In genomic region chr16:50603206-50604064, GRCh38 we compare ENCODE assay signal across 10 cellular contexts. TPM values are rescaled to one million over a fixed set of nuclear protein-coding genes. Genes with fewer than 3 reads are reported as not detected.
DNase-seq lines count a peak whose midpoint lies in the region; ATAC-seq, FAIRE-seq and TF ChIP-seq lines count a peak whose summit lies in the region.
"Had no signal": no experiment of that assay in that cellular context is flagged by ENCODE, and none has a peak within 500 bp of the region (broad histone marks: within the 10 kb centered on the region; RNA-seq: fewer than 3 reads in every experiment).

No MANE protein-coding gene starts in this region.

- H3K4me2 ChIP-seq in HepG2 (ENCODE audit: low read depth, low read length), result no peak overlapping the region

- TF ChIP-seq POLR2A in HepG2 (IDR thresholded peaks at IDR 0.05; ENCODE audit: insufficient read depth in 1 of 2, low read depth in 2 of 2, low read length in 2 of 2) (no peak; a peak in 1 of 4 replicates), testis (IDR thresholded peaks at IDR 0.05) (no peak)

- H3K27ac Mint-ChIP-seq in central memory CD8-positive, alpha-beta T cell (ENCODE audit: low read depth), result peak overlapping the region; percentile 58

- peaks cover 3% of the 10 kb centered on the region for H3K36me3 Mint-ChIP-seq in central memory CD8-positive, alpha-beta T cell (ENCODE audit: insufficient read depth)
- H3K36me3 Mint-ChIP-seq: activated naive CD8-positive, alpha-beta T cell had no signal

- BruUV-seq in HepG2 (replicated peaks; lab: Mats Ljungman, UMichigan), result no TSS peak

- H3K9ac ChIP-seq in HepG2 (ENCODE audit: insufficient read depth, low read depth, low read length), result no peak overlapping the region

- no peak for ATAC-seq in central memory CD8-positive, alpha-beta T cell (replicated peaks; ENCODE audit: extremely low read depth, poor library complexity, severe bottlenecking)
- ATAC-seq in HepG2, result peak; percentile 11

- no peaks in the 10 kb centered on the region for H3K27me3 Mint-ChIP-seq in central memory CD8-positive, alpha-beta T cell
- H3K27me3 Mint-ChIP-seq: activated naive CD8-positive, alpha-beta T cell had no signal

- H3K27ac ChIP-seq in HepG2 (ENCODE audit: extremely low read length, insufficient read depth, low read length) (peak overlapping the region; percentile 1), testis (peak overlapping the region; percentile 69 to 76)

- H4K20me1 ChIP-seq in HepG2 (ENCODE audit: insufficient read depth, low read length), result peaks cover 98% of the 10 kb centered on the region

- POLR2A ChIA-PET in HepG2 (lab: Yijun Ruan, JAX), result interaction anchor here (1.2 kb wide), 1 partner anchor 12 kb away, joined by 3 read pairs; no protein-coding TSS in a partner anchor

- no peaks in the 10 kb centered on the region for H3K9me3 ChIP-seq in HepG2 (ENCODE audit: low read length)
- H3K9me3 ChIP-seq in testis, result no peaks in the 10 kb centered on the region

- H3K36me3 ChIP-seq in HepG2 (replicated peaks in 1 of 2; ENCODE audit: control insufficient read depth in 1 of 2, insufficient read depth in 2 of 2, low read length in 2 of 2) (peaks cover 68 to 97% of the 10 kb centered on the region in 2 experiments), testis (ENCODE audit: low read depth, missing control alignments) (no peaks in the 10 kb centered on the region)

- peak; percentile 15 for DNase-seq in HCEC 1CT
- DNase-seq in central memory CD8-positive, alpha-beta T cell (ENCODE audit: low spot score in 2 of 2), result no peak
- DNase-seq in HepG2 (ENCODE audit: low spot score), result no peak
- peak; percentile 43 for DNase-seq in testis
- no peak for DNase-seq in posterior vena cava (ENCODE audit: low spot score)
- no peak for DNase-seq in SIG-M5 (lab: John Stamatoyannopoulos, UW)
- no peak for DNase-seq in NCI-H2171 treated with DMSO at 0.1 percent for 48 hours (lab: John Stamatoyannopoulos, UW)
- DNase-seq in NOMO-1 treated with DMSO at 0.1 percent for 48 hours (lab: John Stamatoyannopoulos, UW; ENCODE audit: unreplicated experiment), result no peak
- DNase-seq: NCI-H524 had no signal

- CTCF ChIA-PET in HepG2 (lab: Yijun Ruan, JAX; ENCODE audit: low intra/inter-chr PET ratio, low total read pairs), result no interaction called here

- H3K27me3 ChIP-seq in HepG2 (ENCODE audit: control insufficient read depth in 1 of 2, insufficient read depth in 2 of 2, low read length in 2 of 2) (no peaks in the 10 kb centered on the region), testis (no peaks in the 10 kb centered on the region)

- peaks cover 10% of the 10 kb centered on the region for H3K4me1 Mint-ChIP-seq in central memory CD8-positive, alpha-beta T cell

- in situ Hi-C loops in HepG2 (cut with HindIII; ENCODE audit: extremely low pct_ligation_motif_present, low pct_unique_long_range_greater_than_20kb), result no loop called here

- FAIRE-seq in HepG2 (lab: Jason Lieb, UNC), result no peak

- 94% methylated on average over 18 of the region's 18 CpGs for WGBS in HepG2 (ENCODE audit: low lambda C conversion rate)
- WGBS in testis, 2 donors, result 41 to 43% methylated on average over 18 of the region's 18 CpGs

- TF ChIP-seq RAD21 in HepG2 (CRISPR knock-in tag; IDR thresholded peaks at IDR 0.05), result no peak

- H3K4me1 ChIP-seq in HepG2 (ENCODE audit: insufficient read depth, low read length) (peaks cover 71% of the 10 kb centered on the region), testis (peaks cover 39% of the 10 kb centered on the region)

- TF ChIP-seq EP300 in HepG2 (IDR thresholded peaks at IDR 0.05; ENCODE audit: low read depth in 2 of 2, low read length in 2 of 2), result no peak
- no peak for TF ChIP-seq EP300 in HepG2 (CRISPR knock-in tag; IDR thresholded peaks at IDR 0.05; ENCODE audit: borderline replicate concordance)

- no peak overlapping the region for H3K4me3 Mint-ChIP-seq in central memory CD8-positive, alpha-beta T cell

- no peak overlapping the region for H3K4me3 ChIP-seq in HepG2 (replicated peaks in 1 of 3; ENCODE audit: insufficient read depth in 1 of 3, low read depth in 2 of 3, low read length in 3 of 3)
- no peak overlapping the region for H3K4me3 ChIP-seq in testis

- H3K9me3 Mint-ChIP-seq in central memory CD8-positive, alpha-beta T cell, result no peaks in the 10 kb centered on the region

- TF ChIP-seq CTCF in HepG2 (CRISPR knock-in tag; IDR thresholded peaks at IDR 0.05) (no peak), testis (IDR thresholded peaks at IDR 0.05) (no peak)

- H2AFZ ChIP-seq in HepG2 (ENCODE audit: low read length), result no peak overlapping the region

- intact Hi-C loops in HepG2 (cut with micrococcal nuclease; ENCODE audit: unreplicated experiment), result no loop called here
- intact Hi-C loops in testis (cut with DNase I; ENCODE audit: low total_unique reads), result no loop called here
- intact Hi-C loops in posterior vena cava (cut with DNase I), result no loop called here

- peaks cover 83% of the 10 kb centered on the region for H3K79me2 ChIP-seq in HepG2 (ENCODE audit: insufficient read depth, low read length)

TF ChIP-seq in HepG2, 621 proteins besides CTCF, POLR2A, EP300 and RAD21 (continues in another document):
- TF ChIP-seq RBFOX2 (IDR thresholded peaks at IDR 0.05; ENCODE audit: low read depth, low read length) (0 out of 2 replicates have a peak, but pooled peaks have one; percentile 21), PRPF4 (IDR thresholded peaks at IDR 0.05; ENCODE audit: low read depth, low read length, poor library complexity, severe bottlenecking) (peak; percentile 16), ZFP91 (CRISPR knock-in tag; IDR thresholded peaks at IDR 0.05; ENCODE audit: borderline replicate concordance) (no peak), ZNF572 (CRISPR knock-in tag; IDR thresholded peaks at IDR 0.05) (peak; percentile 65; the same call in 1 of the 2 replicates), POLR2G (IDR thresholded peaks at IDR 0.05; ENCODE audit: low read depth, low read length) (peak; percentile 20; the same call in 1 of the 2 replicates), SYNCRIP (IDR thresholded peaks at IDR 0.05; ENCODE audit: insufficient read depth, low read depth, low read length) (no peak), ZBTB34 (CRISPR knock-in tag; IDR thresholded peaks at IDR 0.05) (no peak), ZNF124 (CRISPR knock-in tag; IDR thresholded peaks at IDR 0.05) (no peak), AGO2 (optimal IDR thresholded peaks at IDR 0.05; ENCODE audit: low read depth, low read length) (peak; percentile 94), MXD1 (CRISPR knock-in tag; IDR thresholded peaks at IDR 0.05) (peak; percentile 14; the same call in 1 of the 2 replicates), KLF16 (CRISPR knock-in tag; IDR thresholded peaks at IDR 0.05) (no peak)

RNA-seq across cellular contexts. Expression of gene NKD1, which starts 55.2 kb away (rescaled TPM):
- total RNA-seq in HepG2 (2016; rRNA removed; fragmentation: Illumina TruSeq; extraction: Trizol), result 59.0 and 70.4 TPM in 2 replicates
- total RNA-seq in HepG2 (2016; cell fraction: cytosol; rRNA removed; fragmentation: Illumina TruSeq; extraction: Trizol; ENCODE audit: low read depth), result 19.9 and 25.5 TPM in 2 replicates
- total RNA-seq in HepG2 (2016; cell fraction: insoluble cytoplasmic fraction; rRNA removed; fragmentation: Illumina TruSeq; extraction: Trizol), result 50.0 and 70.7 TPM in 2 replicates
- 136 and 148 TPM in 2 replicates for total RNA-seq in HepG2 (2016; cell fraction: membrane; rRNA removed; fragmentation: Illumina TruSeq; extraction: Trizol)
- total RNA-seq in HepG2 (2016; cell fraction: nucleus; rRNA removed; fragmentation: Illumina TruSeq; extraction: Trizol), result 61.9 and 70.6 TPM in 2 replicates
- 86.1 and 121 TPM in 2 replicates for polyA plus RNA-seq in HepG2 (2011; rRNA removed)
- polyA plus RNA-seq in HepG2 (2011; cell fraction: cytosol; rRNA removed), result 22.3 and 49.7 TPM in 2 replicates
- polyA plus RNA-seq in HepG2 (2011; cell fraction: nucleus; rRNA removed), result 150 and 275 TPM in 2 replicates
- 58.7 and 76.3 TPM in 2 replicates for polyA plus RNA-seq in HepG2 (2012)
- polyA plus RNA-seq in HepG2 (2016; cell fraction: cytosol; fragmentation: Illumina TruSeq; extraction: Trizol; ENCODE audit: low read depth), result 106 and 127 TPM in 2 replicates
- polyA plus RNA-seq in HepG2 (2016; cell fraction: insoluble cytoplasmic fraction; fragmentation: Illumina TruSeq; extraction: Trizol; ENCODE audit: low read depth), result 95.8 and 124 TPM in 2 replicates
- 156 and 170 TPM in 2 replicates for polyA plus RNA-seq in HepG2 (2016; cell fraction: membrane; fragmentation: Illumina TruSeq; extraction: Trizol; ENCODE audit: low read depth)
- polyA plus RNA-seq in HepG2 (2016; cell fraction: nucleus; fragmentation: Illumina TruSeq; extraction: Trizol; ENCODE audit: insufficient read depth, low read depth), result 155 and 169 TPM in 2 replicates
- 0.02 and 110 TPM in 2 replicates for polyA minus RNA-seq in HepG2 (2011; rRNA and poly(A)+ RNA removed; ENCODE audit: low replicate concordance)
- polyA minus RNA-seq in HepG2 (2011; cell fraction: cytosol; rRNA and poly(A)+ RNA removed), result 14.3 and 28.8 TPM in 2 replicates
- 43.1 and 57.6 TPM in 2 replicates for polyA minus RNA-seq in HepG2 (2011; cell fraction: nucleus; rRNA and poly(A)+ RNA removed)
- total RNA-seq in testis, result 10 to 100 TPM in 1 of 2 donors, 1 to 10 TPM in 1; 8.4 to 14.4 TPM
- polyA plus RNA-seq in testis (ENCODE audit: insufficient read depth, low read depth, low replicate concordance), result 5.9 TPM
- total RNA-seq in posterior vena cava, result 10 to 100 TPM; 25.7 to 67.6 TPM

Comparison
In these comparisons a context has a peak if more than half of its experiments do, and no peak if none do; other contexts are left out.
1. DNase-seq: peak in HCEC 1CT (single experiment) and testis (single experiment); none in central memory CD8-positive, alpha-beta T cell (0 of 2), HepG2 (single experiment), posterior vena cava (single experiment), SIG-M5 (single experiment), NCI-H2171 treated with DMSO at 0.1 percent for 48 hours (single experiment) and NOMO-1 treated with DMSO at 0.1 percent for 48 hours (single experiment).